Comparison of ENCODE assay signal across 8 cellular contexts in the genomic region with DNA sequence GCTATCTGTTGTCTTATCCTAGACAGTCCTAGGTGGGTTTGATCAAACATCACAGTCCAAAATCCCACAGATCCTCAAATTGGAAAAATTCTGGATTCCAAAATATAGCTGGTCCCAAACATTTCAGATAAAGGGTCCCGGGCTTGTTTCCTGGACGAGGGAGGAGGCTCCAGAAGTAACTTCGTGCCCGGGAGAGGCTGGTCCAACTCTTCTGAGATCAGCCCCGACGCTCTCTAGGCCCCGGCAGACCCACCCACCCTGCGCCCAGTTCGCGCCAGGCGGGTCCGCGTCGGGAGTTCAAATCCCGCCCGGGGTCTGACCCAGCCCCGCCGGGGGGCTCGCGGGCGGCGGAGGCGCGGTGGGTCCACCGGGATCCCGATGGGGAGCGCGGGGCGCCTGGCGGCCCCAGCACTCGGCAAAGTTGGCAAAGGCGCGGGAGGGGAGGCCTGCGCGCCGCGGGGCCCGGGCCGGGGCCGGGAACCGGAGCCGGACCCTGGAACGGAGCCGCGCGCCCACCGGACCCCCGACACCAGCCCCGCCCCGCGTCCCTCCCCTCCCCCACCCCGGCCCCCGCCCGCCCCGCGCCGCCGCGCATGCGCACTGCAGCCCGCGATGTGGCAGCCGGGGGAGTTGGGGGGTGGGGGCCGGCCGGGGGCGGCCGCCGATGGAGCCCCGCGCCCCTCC. TPM values are rescaled to one million over a fixed set of nuclear protein-coding genes. Genes with fewer than 3 reads are reported as not detected.
DNase-seq lines count a peak whose midpoint lies in the region; ATAC-seq and TF ChIP-seq lines count a peak whose summit lies in the region.

No MANE protein-coding gene starts in this region.

- peaks cover 29 to 44% (median 35%) of the 10 kb centered on the region in 4 donors for H3K4me1 ChIP-seq in upper lobe of left lung

- H3K27ac Mint-ChIP-seq in natural killer cell: peak overlapping the region; percentile 53 to 70

- peak overlapping the region; percentile 89 for H3K4me3 Mint-ChIP-seq in natural killer cell

- ATAC-seq in GM19025 (IDR thresholded peaks at IDR 0.05; ENCODE audit: low read depth, unreplicated experiment) (peak; percentile 40), HG03280 (IDR thresholded peaks at IDR 0.05; ENCODE audit: unreplicated experiment) (peak; percentile 44), natural killer cell (peak; percentile 51 to 59 (median 53)), upper lobe of left lung (ENCODE audit: low FRiP score in 2 of 2) (peak in 1 of 2 donors; percentile 37), GM18870 (IDR thresholded peaks at IDR 0.05; ENCODE audit: unreplicated experiment) (no peak)

- TF ChIP-seq CTCF in epithelial cell of esophagus (IDR thresholded peaks at IDR 0.05; ENCODE audit: insufficient read depth, low read depth, low read length, missing control alignments) (no peak), natural killer cell (IDR thresholded peaks at IDR 0.05) (no peak), upper lobe of left lung (IDR thresholded peaks at IDR 0.05) (no peak)

- H3K27ac ChIP-seq in upper lobe of left lung: peak overlapping the region; percentile 83 to 93 (median 84)

- H3K4me3 ChIP-seq in epithelial cell of esophagus (ENCODE audit: low read length): peak overlapping the region; percentile 58
- H3K4me3 ChIP-seq in upper lobe of left lung: peak overlapping the region; percentile 82 to 99 (median 94)

- H3K9me3 Mint-ChIP-seq in natural killer cell: no peaks in the 10 kb centered on the region

- no peaks in the 10 kb centered on the region for H3K27me3 Mint-ChIP-seq in natural killer cell (ENCODE audit: low read depth in 2 of 2)

- peaks cover 48 to 49% of the 10 kb centered on the region in 2 donors for H3K4me1 Mint-ChIP-seq in natural killer cell

- TF ChIP-seq EP300 in upper lobe of left lung (IDR thresholded peaks at IDR 0.05): no peak

- WGBS in upper lobe of left lung, 2 donors: 3 to 10% methylated on average over 3 to 4 of the region's 70 CpGs

- no peaks in the 10 kb centered on the region for H3K36me3 ChIP-seq in upper lobe of left lung

- intact Hi-C loops in natural killer cell (cut with micrococcal nuclease): no loop called here

- DNase-seq in AG20443 (ENCODE audit: low spot score) (peak; percentile 83), epithelial cell of esophagus (ENCODE audit: low read depth) (peak; percentile 14), natural killer cell (peak; percentile 31), upper lobe of left lung (peak in 1 of 2 donors; percentile 87)
- peak; percentile 33 for DNase-seq in activated CD4-positive, alpha-beta T cell treated with anti-CD3 and anti-CD28 coated beads for 48 hours

- H3K9me3 ChIP-seq in upper lobe of left lung: no peaks in the 10 kb centered on the region

- H3K27me3 ChIP-seq in upper lobe of left lung: no peaks in the 10 kb centered on the region

- TF ChIP-seq POLR2A in upper lobe of left lung (IDR thresholded peaks at IDR 0.05): no peak

- H3K36me3 Mint-ChIP-seq in natural killer cell: no peaks in the 10 kb centered on the region

RNA-seq across cellular contexts. Expression of a gene that starts 0.5 kb away (rescaled TPM):
- total RNA-seq in natural killer cell (10 to 100 TPM; 14.8 to 17.7 (median 15.4) TPM), upper lobe of left lung (10 to 100 TPM; 16.4 to 64.8 (median 31.7) TPM)

RNA-seq across cellular contexts. Expression of a gene that starts 52.9 kb away (rescaled TPM):
- total RNA-seq in natural killer cell (1 to 10 TPM in 2 of 3 donors, under 1 TPM in 1; 0.85 to 6.2 (median 1.0) TPM), upper lobe of left lung (10 to 100 TPM in 4 of 6 donors, 1 to 10 TPM in 2; 7.1 to 50.1 (median 16.7) TPM)
